22 cellular contexts compared by ENCODE assay signal in the genomic region with DNA sequence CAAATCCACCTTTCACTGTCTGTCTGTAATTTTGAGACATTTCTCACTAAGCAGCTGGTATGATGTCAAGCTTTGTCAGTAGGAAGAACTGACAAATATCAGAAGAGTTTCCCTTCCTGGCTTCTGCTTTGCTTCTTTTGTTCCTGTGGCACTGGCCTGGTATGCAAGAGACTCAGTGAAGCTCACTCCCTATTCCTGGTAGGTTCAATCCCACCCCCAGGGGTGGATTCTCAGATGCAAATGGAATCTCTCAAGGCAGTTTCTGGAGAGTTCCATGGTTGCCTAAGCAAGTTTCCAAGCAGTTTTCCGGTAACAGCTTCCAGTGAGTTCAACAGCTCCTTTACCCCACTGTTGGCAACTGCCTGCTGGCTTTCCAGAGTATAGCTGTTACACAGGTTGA.
DNase-seq lines count a peak whose midpoint lies in the region; TF ChIP-seq lines count a peak whose summit lies in the region.
"Had no signal": no experiment of that assay in that cellular context is flagged by ENCODE, and none has a peak within 500 bp of the region (broad histone marks: within the 10 kb centered on the region; RNA-seq: fewer than 3 reads in every experiment).

No MANE protein-coding gene starts in this region.

- H3K9ac ChIP-seq in smooth muscle cell (ENCODE audit: low read depth) (no peak overlapping the region), SK-N-SH (no peak overlapping the region)
- H3K9ac ChIP-seq: BLaER1 had no signal

- no peaks in the 10 kb centered on the region for H3F3A ChIP-seq in smooth muscle cell (ENCODE audit: low read depth)
- no peaks in the 10 kb centered on the region for H3F3A ChIP-seq in SK-N-SH (replicated peaks; ENCODE audit: insufficient read depth)

- H3K36me3 ChIP-seq in smooth muscle cell (ENCODE audit: low read depth) (no peaks in the 10 kb centered on the region), SK-N-SH (replicated peaks in 1 of 2; ENCODE audit: control insufficient read depth in 1 of 2, insufficient read depth in 2 of 2, low read length in 1 of 2) (peaks cover 0 to 6% of the 10 kb centered on the region in 2 experiments)
- H3K36me3 ChIP-seq: BLaER1, HAP-1, MG63, SJCRH30 had no signal

- H3K4me2 ChIP-seq in smooth muscle cell (no peak overlapping the region), SK-N-SH (no peak overlapping the region)
- H3K4me2 ChIP-seq: BLaER1, PC-9 had no signal

- TF ChIP-seq CTCF in smooth muscle cell (IDR thresholded peaks at IDR 0.05; ENCODE audit: borderline replicate concordance, insufficient read depth, poor library complexity, severe bottlenecking) (no peak), SK-N-SH (IDR thresholded peaks at IDR 0.05) (no peak)

- H3K9me3 ChIP-seq in smooth muscle cell (replicated peaks; ENCODE audit: low read depth) (no peaks in the 10 kb centered on the region), SK-N-SH (peaks cover 6% of the 10 kb centered on the region; the same call in 1 of the 2 replicates)
- H3K9me3 ChIP-seq: HAP-1, MG63, SJCRH30 had no signal

- TF ChIP-seq RAD21 in SK-N-SH (IDR thresholded peaks at IDR 0.05; ENCODE audit: low read length), result no peak

- WGBS in smooth muscle cell (ENCODE audit: low lambda C conversion rate), result 100% methylated on average over 1 of the region's 1 CpG
- 70% methylated on average over 1 of the region's 1 CpG for WGBS in SK-N-SH (ENCODE audit: low lambda C conversion rate)

- H3K9me2 ChIP-seq in SK-N-SH, result no peaks in the 10 kb centered on the region

- H3K27ac ChIP-seq in smooth muscle cell (ENCODE audit: low read depth) (no peak overlapping the region), SK-N-SH (ENCODE audit: low read depth in 2 of 2, low read length in 1 of 2) (no peak overlapping the region)
- H3K27ac ChIP-seq: BLaER1, PC-9, SJCRH30 had no signal

- H2AFZ ChIP-seq in smooth muscle cell (ENCODE audit: low read depth) (peak overlapping the region; percentile 63), SK-N-SH (ENCODE audit: low read depth) (no peak overlapping the region)
- H2AFZ ChIP-seq: PC-9 had no signal

- H3K79me2 ChIP-seq in smooth muscle cell (ENCODE audit: low read depth) (no peaks in the 10 kb centered on the region), SK-N-SH (ENCODE audit: insufficient read depth) (no peaks in the 10 kb centered on the region)

- H3K4me3 ChIP-seq in smooth muscle cell (no peak overlapping the region), SK-N-SH (ENCODE audit: low read depth in 2 of 2, low read length in 1 of 2) (no peak overlapping the region)
- H3K4me3 ChIP-seq: BLaER1, HAP-1, K562, MG63, PC-9, SJCRH30 had no signal

- H3K27me3 ChIP-seq in smooth muscle cell (ENCODE audit: low read depth) (no peaks in the 10 kb centered on the region), SK-N-SH (ENCODE audit: insufficient read depth) (no peaks in the 10 kb centered on the region)
- H3K27me3 ChIP-seq: BLaER1, MG63, SJCRH30 had no signal

- POLR2A ChIA-PET in SK-N-SH (lab: Yijun Ruan, JAX), result no interaction called here

- H4K20me1 ChIP-seq in smooth muscle cell (ENCODE audit: low read depth), result no peaks in the 10 kb centered on the region
- no peaks in the 10 kb centered on the region for H4K20me1 ChIP-seq in SK-N-SH (ENCODE audit: insufficient read depth)
- H4K20me1 ChIP-seq: BLaER1 had no signal

- DNase-seq in ELF-1 (ENCODE audit: low read depth, low spot score) (peak; percentile 2), UCSD-AML1 (lab: John Stamatoyannopoulos, UW; ENCODE audit: unreplicated experiment) (peak; percentile 6), iPS-NIHi7 (ENCODE audit: extremely low spot score) (peak; percentile 19), smooth muscle cell (lab: John Stamatoyannopoulos, UW; ENCODE audit: unreplicated experiment) (no peak), foreskin melanocyte (no peak), SK-N-SH (no peak), T1000 (lab: John Stamatoyannopoulos, UW) (no peak)
- DNase-seq: CD4-positive, alpha-beta memory T cell; DMS 273 treated with DMSO at 0.1 percent for 48 hours; DMS79; HFFc6; MG63; NCI-H2029; NCI-H446 treated with DMSO at 0.1 percent for 48 hours; NCI-H526; NCI-H82; NK-92 treated with Interleukin-12 subunit alpha and Interleukin-12 subunit beta, amount 100 ng/mL, for 24 hours; PC-9; SJCRH30 had no signal

- TF ChIP-seq EP300 in SK-N-SH (IDR thresholded peaks at IDR 0.05; ENCODE audit: borderline replicate concordance in 1 of 2, low read depth in 1 of 2, low read length in 1 of 2), result no peak

- no peaks in the 10 kb centered on the region for H3K4me1 ChIP-seq in smooth muscle cell (ENCODE audit: low read depth)
- no peaks in the 10 kb centered on the region for H3K4me1 ChIP-seq in SK-N-SH (ENCODE audit: control insufficient read depth in 1 of 2, insufficient read depth in 2 of 2, low read depth in 1 of 2, low read length in 1 of 2)
- H3K4me1 ChIP-seq: BLaER1, HAP-1, SJCRH30 had no signal

- CTCF ChIA-PET in SK-N-SH (lab: Yijun Ruan, JAX), result interaction anchor here (1.2 kb wide), 1 partner anchor 14 kb away, joined by 3 read pairs; no protein-coding TSS in a partner anchor

TF ChIP-seq in SK-N-SH, 30 proteins besides CTCF, POLR2A, EP300 and RAD21:
- TF ChIP-seq, protein P1, sequence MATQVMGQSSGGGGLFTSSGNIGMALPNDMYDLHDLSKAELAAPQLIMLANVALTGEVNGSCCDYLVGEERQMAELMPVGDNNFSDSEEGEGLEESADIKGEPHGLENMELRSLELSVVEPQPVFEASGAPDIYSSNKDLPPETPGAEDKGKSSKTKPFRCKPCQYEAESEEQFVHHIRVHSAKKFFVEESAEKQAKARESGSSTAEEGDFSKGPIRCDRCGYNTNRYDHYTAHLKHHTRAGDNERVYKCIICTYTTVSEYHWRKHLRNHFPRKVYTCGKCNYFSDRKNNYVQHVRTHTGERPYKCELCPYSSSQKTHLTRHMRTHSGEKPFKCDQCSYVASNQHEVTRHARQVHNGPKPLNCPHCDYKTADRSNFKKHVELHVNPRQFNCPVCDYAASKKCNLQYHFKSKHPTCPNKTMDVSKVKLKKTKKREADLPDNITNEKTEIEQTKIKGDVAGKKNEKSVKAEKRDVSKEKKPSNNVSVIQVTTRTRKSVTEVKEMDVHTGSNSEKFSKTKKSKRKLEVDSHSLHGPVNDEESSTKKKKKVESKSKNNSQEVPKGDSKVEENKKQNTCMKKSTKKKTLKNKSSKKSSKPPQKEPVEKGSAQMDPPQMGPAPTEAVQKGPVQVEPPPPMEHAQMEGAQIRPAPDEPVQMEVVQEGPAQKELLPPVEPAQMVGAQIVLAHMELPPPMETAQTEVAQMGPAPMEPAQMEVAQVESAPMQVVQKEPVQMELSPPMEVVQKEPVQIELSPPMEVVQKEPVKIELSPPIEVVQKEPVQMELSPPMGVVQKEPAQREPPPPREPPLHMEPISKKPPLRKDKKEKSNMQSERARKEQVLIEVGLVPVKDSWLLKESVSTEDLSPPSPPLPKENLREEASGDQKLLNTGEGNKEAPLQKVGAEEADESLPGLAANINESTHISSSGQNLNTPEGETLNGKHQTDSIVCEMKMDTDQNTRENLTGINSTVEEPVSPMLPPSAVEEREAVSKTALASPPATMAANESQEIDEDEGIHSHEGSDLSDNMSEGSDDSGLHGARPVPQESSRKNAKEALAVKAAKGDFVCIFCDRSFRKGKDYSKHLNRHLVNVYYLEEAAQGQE (IDR thresholded peaks at IDR 0.05; ENCODE audit: low read depth, low read length), result no peak
- TF ChIP-seq NFIC (IDR thresholded peaks at IDR 0.05; ENCODE audit: borderline replicate concordance) (no peak), CHD2 (IDR thresholded peaks at IDR 0.05; ENCODE audit: low read length, partially characterized antibody) (no peak), MEF2A (IDR thresholded peaks at IDR 0.05; ENCODE audit: borderline replicate concordance, low read depth) (no peak), TCF12 (IDR thresholded peaks at IDR 0.05) (no peak), RFX5 (IDR thresholded peaks at IDR 0.05; ENCODE audit: low read length) (no peak), GABPA (IDR thresholded peaks at IDR 0.05; ENCODE audit: low read depth) (no peak), TEAD4 (IDR thresholded peaks at IDR 0.05; ENCODE audit: borderline replicate concordance, insufficient read depth) (no peak), SIN3A (IDR thresholded peaks at IDR 0.05; ENCODE audit: borderline replicate concordance, low read depth, low read length) (no peak), RCOR1 (IDR thresholded peaks at IDR 0.05; ENCODE audit: low read length) (no peak), EZH2phosphoT487 (IDR thresholded peaks at IDR 0.05; ENCODE audit: borderline replicate concordance, low read depth) (no peak), SMC3 (IDR thresholded peaks at IDR 0.05; ENCODE audit: low read depth, low read length) (no peak)
- TF ChIP-seq, protein P2, sequence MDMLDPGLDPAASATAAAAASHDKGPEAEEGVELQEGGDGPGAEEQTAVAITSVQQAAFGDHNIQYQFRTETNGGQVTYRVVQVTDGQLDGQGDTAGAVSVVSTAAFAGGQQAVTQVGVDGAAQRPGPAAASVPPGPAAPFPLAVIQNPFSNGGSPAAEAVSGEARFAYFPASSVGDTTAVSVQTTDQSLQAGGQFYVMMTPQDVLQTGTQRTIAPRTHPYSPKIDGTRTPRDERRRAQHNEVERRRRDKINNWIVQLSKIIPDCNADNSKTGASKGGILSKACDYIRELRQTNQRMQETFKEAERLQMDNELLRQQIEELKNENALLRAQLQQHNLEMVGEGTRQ (IDR thresholded peaks at IDR 0.05; ENCODE audit: borderline replicate concordance, low read depth, low read length), result no peak

Comparison
In these comparisons a context has a peak if more than half of its experiments do, and no peak if none do; other contexts are left out.
1. DNase-seq: peak in ELF-1 (single experiment), UCSD-AML1 (single experiment) and iPS-NIHi7 (single experiment); none in smooth muscle cell (single experiment), foreskin melanocyte (single experiment), SK-N-SH (single experiment) and T1000 (single experiment).